8 cellular contexts compared by ENCODE assay signal in the genomic region with DNA sequence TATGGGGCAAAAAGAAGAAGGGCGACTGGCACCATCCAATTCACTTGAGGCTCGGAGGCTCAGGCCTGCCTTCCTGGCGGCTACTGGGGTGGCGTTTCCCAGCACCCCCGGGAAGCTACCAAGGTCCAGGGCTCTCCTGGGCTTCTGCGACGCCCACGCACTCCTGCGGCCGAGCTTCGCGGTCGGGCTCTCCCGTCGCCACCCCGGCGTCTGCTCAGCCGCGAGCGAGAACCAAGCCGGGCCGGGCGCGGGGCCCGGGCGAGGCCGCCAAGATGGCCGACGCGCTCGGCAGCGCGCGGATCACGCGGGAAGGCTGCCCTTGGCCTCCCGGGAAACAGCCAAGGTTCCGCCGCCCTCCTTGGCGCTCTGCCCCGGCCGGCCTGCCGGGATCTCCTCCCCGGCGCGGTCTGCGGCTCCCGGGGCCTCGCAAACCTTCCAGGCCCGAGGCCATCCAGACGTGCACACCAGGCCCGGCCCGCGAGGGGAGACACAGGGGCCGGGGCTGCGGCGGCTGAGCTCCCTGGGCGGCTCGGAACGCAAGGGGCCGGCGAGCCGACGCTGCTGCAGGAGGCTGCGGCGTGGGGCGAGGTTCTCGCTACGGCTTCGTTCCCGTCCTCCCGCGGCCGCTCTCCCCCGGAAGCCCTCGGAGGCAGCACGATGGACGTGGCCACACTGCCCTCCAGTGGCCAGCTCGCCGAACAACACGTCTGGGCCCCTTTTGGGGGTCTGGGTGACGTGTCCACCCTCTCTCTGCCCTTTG. TPM values are rescaled to one million over a fixed set of nuclear protein-coding genes. Genes with fewer than 3 reads are reported as not detected.
DNase-seq lines count a peak whose midpoint lies in the region; ATAC-seq, FAIRE-seq and TF ChIP-seq lines count a peak whose summit lies in the region.

No MANE protein-coding gene starts in this region.

- peak overlapping the region; percentile 71 to 78 for H3K9ac ChIP-seq in kidney (ENCODE audit: low read length in 2 of 2)

- CTCF ChIA-PET in AG04449 (lab: Yijun Ruan, JAX): interaction anchor here (0.6 to 11.6 kb wide), 50 partner anchors 10 to 978 kb away, joined by 3 to 184 read pairs (median 5); a partner anchor contains a TSS

- intact Hi-C loops in kidney (cut with DNase I): loop anchor here (10.0 kb wide), 1 partner anchor 572 kb away; no protein-coding TSS in a partner anchor

- no peak for FAIRE-seq in kidney (lab: Jason Lieb, UNC)

- peak; percentile 32 for ATAC-seq in GM18858 (IDR thresholded peaks at IDR 0.05; ENCODE audit: unreplicated experiment)
- peak; percentile 56 for ATAC-seq in HG03103 (IDR thresholded peaks at IDR 0.05; ENCODE audit: low read depth, unreplicated experiment)

- no peaks in the 10 kb centered on the region for H3K36me3 ChIP-seq in kidney (ENCODE audit: control insufficient read depth in 1 of 2, insufficient read depth in 2 of 2, low read length in 2 of 2)

- H3K4me1 ChIP-seq in kidney (ENCODE audit: control insufficient read depth in 1 of 2, insufficient read depth in 1 of 2, low read depth in 1 of 2, low read length in 2 of 2): peaks cover 36 to 40% of the 10 kb centered on the region in 2 donors

- H3K27ac ChIP-seq in caudate nucleus (ENCODE audit: low read depth, low read length) (peak overlapping the region; percentile 98), kidney (ENCODE audit: low read depth in 2 of 2, low read length in 2 of 2) (peak overlapping the region; percentile 97 to 99)

- no peaks in the 10 kb centered on the region for H3K9me3 ChIP-seq in kidney (ENCODE audit: control insufficient read depth in 1 of 2, low read length in 2 of 2)

- peak; percentile 96 for TF ChIP-seq CTCF in AG04449 (IDR thresholded peaks at IDR 0.05; ENCODE audit: insufficient read depth, low read length, missing control alignments)
- TF ChIP-seq CTCF in kidney (IDR thresholded peaks at IDR 0.05; ENCODE audit: borderline replicate concordance, extremely low read depth, insufficient read depth): peak; percentile 97

- peak overlapping the region; percentile 49 for H3K4me3 ChIP-seq in AG04449 (ENCODE audit: low read depth, low read length)
- peak overlapping the region; percentile 13 to 32 for H3K4me3 ChIP-seq in kidney (ENCODE audit: low read length in 2 of 2)

- POLR2A ChIA-PET in AG04449 (lab: Yijun Ruan, JAX): interaction anchor here (0.9 to 4.6 kb wide), 3 partner anchors 21 to 268 kb away, joined by 3 to 50 read pairs (median 7); a partner anchor contains a TSS

- DNase-seq in AG04449 (ENCODE audit: low read depth, low spot score) (no peak), NCI-H2227 (lab: John Stamatoyannopoulos, UW; ENCODE audit: unreplicated experiment) (peak; percentile 95), caudate nucleus (lab: John Stamatoyannopoulos, UW) (peak in 57 of 61 donors; percentile 39 to 97 (median 84)), kidney (peak; percentile 97)
- peak; percentile 81 for DNase-seq in activated CD4-positive, CD25-positive, alpha-beta regulatory T cell treated with anti-CD3 and anti-CD28 coated beads, Interleukin-2, amount 50 U/mL, for 16 hours (ENCODE audit: low read depth, low spot score)
- DNase-seq in stimulated activated CD4-positive, alpha-beta T cell treated with anti-CD3 and anti-CD28 coated beads, Interleukin-15, amount 100 ng/mL, for 1 hour (ENCODE audit: low read depth in 1 of 2, low spot score in 1 of 2): peak; percentile 84 to 87

RNA-seq across cellular contexts. Expression of a gene that starts 23.5 kb away (rescaled TPM):
- total RNA-seq in kidney: 289 TPM
- 73.3 TPM for polyA plus RNA-seq in kidney (ENCODE audit: insufficient read depth, low read depth, low replicate concordance)
